ENCODE assay signal across 1 cellular context in the genomic region with DNA sequence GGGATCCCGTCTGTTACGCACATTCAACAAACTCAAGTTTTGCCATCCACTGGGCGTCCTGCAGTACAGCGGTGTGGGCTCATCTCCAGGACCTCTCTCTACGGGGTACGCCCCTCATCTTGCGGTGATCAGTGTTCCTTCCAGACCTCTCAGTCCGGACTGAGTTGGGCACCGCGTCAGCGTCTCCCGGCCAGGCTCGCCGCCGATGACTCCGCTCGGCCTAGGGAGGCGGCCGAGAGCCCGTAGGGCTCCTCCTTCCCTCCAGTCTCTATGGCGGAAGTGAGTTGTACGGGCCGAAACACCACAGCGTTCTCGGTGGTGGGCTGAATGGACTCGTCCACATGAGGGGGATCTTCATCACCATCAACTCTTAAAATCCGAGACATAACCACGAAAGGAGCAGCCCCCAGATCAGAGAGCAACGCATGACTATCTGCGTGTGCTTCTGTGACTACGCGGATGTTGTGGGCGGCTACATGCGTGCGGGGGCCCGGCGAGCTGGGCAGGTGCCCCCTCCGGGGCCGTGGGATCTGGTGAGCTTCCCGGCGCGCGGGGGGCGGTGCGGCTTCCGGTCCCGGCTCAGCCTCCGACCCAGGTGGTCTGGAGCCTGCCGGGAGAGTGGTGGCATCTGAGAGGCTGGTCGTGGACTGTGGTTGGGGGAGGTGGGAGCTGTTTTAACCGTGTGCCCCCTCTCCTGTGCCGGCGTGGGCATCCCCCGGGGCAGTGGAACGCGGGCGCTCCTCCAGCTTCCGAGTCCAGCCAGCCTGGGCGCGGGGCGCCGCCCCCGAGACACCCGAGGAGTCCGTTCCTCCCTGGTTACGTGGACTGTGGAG.
TF ChIP-seq lines count a peak whose summit lies in the region.

A gene with protein sequence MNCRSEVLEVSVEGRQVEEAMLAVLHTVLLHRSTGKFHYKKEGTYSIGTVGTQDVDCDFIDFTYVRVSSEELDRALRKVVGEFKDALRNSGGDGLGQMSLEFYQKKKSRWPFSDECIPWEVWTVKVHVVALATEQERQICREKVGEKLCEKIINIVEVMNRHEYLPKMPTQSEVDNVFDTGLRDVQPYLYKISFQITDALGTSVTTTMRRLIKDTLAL (plus strand): TSS at position 569 of the 833 bp plus-strand sequence. CDS start 3,673 bp downstream, outside the sequence.

TF ChIP-seq in K562, 482 proteins besides CTCF, POLR2A, EP300 and RAD21 (continued from another document and continues in another):
- TF ChIP-seq, protein P1, sequence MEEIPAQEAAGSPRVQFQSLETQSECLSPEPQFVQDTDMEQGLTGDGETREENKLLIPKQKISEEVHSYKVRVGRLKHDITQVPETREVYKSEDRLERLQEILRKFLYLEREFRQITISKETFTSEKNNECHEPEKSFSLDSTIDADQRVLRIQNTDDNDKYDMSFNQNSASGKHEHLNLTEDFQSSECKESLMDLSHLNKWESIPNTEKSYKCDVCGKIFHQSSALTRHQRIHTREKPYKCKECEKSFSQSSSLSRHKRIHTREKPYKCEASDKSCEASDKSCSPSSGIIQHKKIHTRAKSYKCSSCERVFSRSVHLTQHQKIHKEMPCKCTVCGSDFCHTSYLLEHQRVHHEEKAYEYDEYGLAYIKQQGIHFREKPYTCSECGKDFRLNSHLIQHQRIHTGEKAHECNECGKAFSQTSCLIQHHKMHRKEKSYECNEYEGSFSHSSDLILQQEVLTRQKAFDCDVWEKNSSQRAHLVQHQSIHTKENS (CRISPR knock-in tag; IDR thresholded peaks at IDR 0.05), result no peak
- no peak for TF ChIP-seq STAT5B (CRISPR knock-in tag; IDR thresholded peaks at IDR 0.05)
- TF ChIP-seq RAD51 (IDR thresholded peaks at IDR 0.05; ENCODE audit: borderline replicate concordance, low read depth), result peak; percentile 11; the same call in 1 of the 2 replicates
- TF ChIP-seq, protein P2, sequence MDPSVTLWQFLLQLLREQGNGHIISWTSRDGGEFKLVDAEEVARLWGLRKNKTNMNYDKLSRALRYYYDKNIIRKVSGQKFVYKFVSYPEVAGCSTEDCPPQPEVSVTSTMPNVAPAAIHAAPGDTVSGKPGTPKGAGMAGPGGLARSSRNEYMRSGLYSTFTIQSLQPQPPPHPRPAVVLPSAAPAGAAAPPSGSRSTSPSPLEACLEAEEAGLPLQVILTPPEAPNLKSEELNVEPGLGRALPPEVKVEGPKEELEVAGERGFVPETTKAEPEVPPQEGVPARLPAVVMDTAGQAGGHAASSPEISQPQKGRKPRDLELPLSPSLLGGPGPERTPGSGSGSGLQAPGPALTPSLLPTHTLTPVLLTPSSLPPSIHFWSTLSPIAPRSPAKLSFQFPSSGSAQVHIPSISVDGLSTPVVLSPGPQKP (CRISPR knock-in tag; IDR thresholded peaks at IDR 0.05), result no peak
- TF ChIP-seq SMARCC2 (IDR thresholded peaks at IDR 0.05; ENCODE audit: low read depth), result no peak
- TF ChIP-seq ZNF3 (CRISPR knock-in tag; IDR thresholded peaks at IDR 0.05), result no peak
- no peak for TF ChIP-seq HMG20B (CRISPR knock-in tag; IDR thresholded peaks at IDR 0.05)
- TF ChIP-seq ZNF316 (IDR thresholded peaks at IDR 0.05), result no peak
- TF ChIP-seq SAP30 (IDR thresholded peaks at IDR 0.05; ENCODE audit: borderline replicate concordance, insufficient read depth, low read depth, low read length, poor library complexity, severe bottlenecking), result peak; percentile 96
- TF ChIP-seq, protein P3, sequence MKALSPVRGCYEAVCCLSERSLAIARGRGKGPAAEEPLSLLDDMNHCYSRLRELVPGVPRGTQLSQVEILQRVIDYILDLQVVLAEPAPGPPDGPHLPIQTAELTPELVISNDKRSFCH (CRISPR knock-in tag; IDR thresholded peaks at IDR 0.05), result no peak
- TF ChIP-seq, protein P3 (tag; IDR thresholded peaks at IDR 0.05), result no peak
- TF ChIP-seq CREM (IDR thresholded peaks at IDR 0.05; ENCODE audit: low read depth), result peak; percentile 84
- no peak for TF ChIP-seq ZNF282 (CRISPR knock-in tag; IDR thresholded peaks at IDR 0.05)
- peak; percentile 74 for TF ChIP-seq HDAC3 (IDR thresholded peaks at IDR 0.05; ENCODE audit: borderline replicate concordance, partially characterized antibody)
- TF ChIP-seq, protein P4, sequence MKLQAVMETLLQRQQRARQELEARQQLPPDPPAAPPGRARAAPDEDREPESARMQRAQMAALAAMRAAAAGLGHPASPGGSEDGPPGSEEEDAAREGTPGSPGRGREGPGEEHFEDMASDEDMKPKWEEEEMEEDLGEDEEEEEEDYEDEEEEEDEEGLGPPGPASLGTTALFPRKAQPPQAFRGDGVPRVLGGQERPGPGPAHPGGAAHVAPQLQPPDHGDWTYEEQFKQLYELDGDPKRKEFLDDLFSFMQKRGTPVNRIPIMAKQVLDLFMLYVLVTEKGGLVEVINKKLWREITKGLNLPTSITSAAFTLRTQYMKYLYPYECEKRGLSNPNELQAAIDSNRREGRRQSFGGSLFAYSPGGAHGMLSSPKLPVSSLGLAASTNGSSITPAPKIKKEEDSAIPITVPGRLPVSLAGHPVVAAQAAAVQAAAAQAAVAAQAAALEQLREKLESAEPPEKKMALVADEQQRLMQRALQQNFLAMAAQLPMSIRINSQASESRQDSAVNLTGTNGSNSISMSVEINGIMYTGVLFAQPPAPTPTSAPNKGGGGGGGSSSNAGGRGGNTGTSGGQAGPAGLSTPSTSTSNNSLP (IDR thresholded peaks at IDR 0.05; ENCODE audit: borderline replicate concordance, low read depth, low read length), result 0 out of 2 replicates have a peak, but pooled peaks have one; percentile 21
- TF ChIP-seq ZNF76 (CRISPR knock-in tag; IDR thresholded peaks at IDR 0.05; ENCODE audit: borderline replicate concordance), result no peak
- peak; percentile 97 for TF ChIP-seq KLF1 (tag; IDR thresholded peaks at IDR 0.05)
- 0 out of 2 replicates have a peak, but pooled peaks have one; percentile 49 for TF ChIP-seq ZNF75A (CRISPR knock-in tag; IDR thresholded peaks at IDR 0.05)
- peak; percentile 87 for TF ChIP-seq ELF1 (tag; IDR thresholded peaks at IDR 0.05)
- peak; percentile 92 for TF ChIP-seq CXXC5 (CRISPR knock-in tag; IDR thresholded peaks at IDR 0.05)
- TF ChIP-seq, protein P5, sequence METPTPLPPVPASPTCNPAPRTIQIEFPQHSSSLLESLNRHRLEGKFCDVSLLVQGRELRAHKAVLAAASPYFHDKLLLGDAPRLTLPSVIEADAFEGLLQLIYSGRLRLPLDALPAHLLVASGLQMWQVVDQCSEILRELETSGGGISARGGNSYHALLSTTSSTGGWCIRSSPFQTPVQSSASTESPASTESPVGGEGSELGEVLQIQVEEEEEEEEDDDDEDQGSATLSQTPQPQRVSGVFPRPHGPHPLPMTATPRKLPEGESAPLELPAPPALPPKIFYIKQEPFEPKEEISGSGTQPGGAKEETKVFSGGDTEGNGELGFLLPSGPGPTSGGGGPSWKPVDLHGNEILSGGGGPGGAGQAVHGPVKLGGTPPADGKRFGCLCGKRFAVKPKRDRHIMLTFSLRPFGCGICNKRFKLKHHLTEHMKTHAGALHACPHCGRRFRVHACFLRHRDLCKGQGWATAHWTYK (CRISPR knock-in tag; IDR thresholded peaks at IDR 0.05), result peak; percentile 52; the same call in 1 of the 2 replicates
- TF ChIP-seq ZEB2 (IDR thresholded peaks at IDR 0.05), result peak; percentile 62; the same call in 1 of the 2 replicates
- no peak for TF ChIP-seq IFI16 (CRISPR knock-in tag; IDR thresholded peaks at IDR 0.05)
- no peak for TF ChIP-seq NR3C1 (CRISPR knock-in tag; IDR thresholded peaks at IDR 0.05)
- peak; percentile 64 for TF ChIP-seq DPF2 (IDR thresholded peaks at IDR 0.05)
- 0 out of 2 replicates have a peak, but pooled peaks have one; percentile 14 for TF ChIP-seq PHB (CRISPR knock-in tag; IDR thresholded peaks at IDR 0.05)
- TF ChIP-seq, protein P6, sequence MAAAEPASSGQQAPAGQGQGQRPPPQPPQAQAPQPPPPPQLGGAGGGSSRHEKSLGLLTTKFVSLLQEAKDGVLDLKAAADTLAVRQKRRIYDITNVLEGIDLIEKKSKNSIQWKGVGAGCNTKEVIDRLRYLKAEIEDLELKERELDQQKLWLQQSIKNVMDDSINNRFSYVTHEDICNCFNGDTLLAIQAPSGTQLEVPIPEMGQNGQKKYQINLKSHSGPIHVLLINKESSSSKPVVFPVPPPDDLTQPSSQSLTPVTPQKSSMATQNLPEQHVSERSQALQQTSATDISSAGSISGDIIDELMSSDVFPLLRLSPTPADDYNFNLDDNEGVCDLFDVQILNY (CRISPR knock-in tag; IDR thresholded peaks at IDR 0.05), result peak; percentile 69; the same call in 1 of the 2 replicates
- no peak for TF ChIP-seq MCM2 (IDR thresholded peaks at IDR 0.05; ENCODE audit: low read depth)
- peak; percentile 87 for TF ChIP-seq RBBP5 (IDR thresholded peaks at IDR 0.05; ENCODE audit: borderline replicate concordance, insufficient read depth, low read length, poor library complexity, severe bottlenecking)
- TF ChIP-seq EP400 (IDR thresholded peaks at IDR 0.05), result peak; percentile 94
- TF ChIP-seq MTA3 (IDR thresholded peaks at IDR 0.05; ENCODE audit: borderline replicate concordance), result 0 out of 2 replicates have a peak, but pooled peaks have one; percentile 60
- TF ChIP-seq, protein P7, sequence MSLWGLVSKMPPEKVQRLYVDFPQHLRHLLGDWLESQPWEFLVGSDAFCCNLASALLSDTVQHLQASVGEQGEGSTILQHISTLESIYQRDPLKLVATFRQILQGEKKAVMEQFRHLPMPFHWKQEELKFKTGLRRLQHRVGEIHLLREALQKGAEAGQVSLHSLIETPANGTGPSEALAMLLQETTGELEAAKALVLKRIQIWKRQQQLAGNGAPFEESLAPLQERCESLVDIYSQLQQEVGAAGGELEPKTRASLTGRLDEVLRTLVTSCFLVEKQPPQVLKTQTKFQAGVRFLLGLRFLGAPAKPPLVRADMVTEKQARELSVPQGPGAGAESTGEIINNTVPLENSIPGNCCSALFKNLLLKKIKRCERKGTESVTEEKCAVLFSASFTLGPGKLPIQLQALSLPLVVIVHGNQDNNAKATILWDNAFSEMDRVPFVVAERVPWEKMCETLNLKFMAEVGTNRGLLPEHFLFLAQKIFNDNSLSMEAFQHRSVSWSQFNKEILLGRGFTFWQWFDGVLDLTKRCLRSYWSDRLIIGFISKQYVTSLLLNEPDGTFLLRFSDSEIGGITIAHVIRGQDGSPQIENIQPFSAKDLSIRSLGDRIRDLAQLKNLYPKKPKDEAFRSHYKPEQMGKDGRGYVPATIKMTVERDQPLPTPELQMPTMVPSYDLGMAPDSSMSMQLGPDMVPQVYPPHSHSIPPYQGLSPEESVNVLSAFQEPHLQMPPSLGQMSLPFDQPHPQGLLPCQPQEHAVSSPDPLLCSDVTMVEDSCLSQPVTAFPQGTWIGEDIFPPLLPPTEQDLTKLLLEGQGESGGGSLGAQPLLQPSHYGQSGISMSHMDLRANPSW (CRISPR knock-in tag; IDR thresholded peaks at IDR 0.05), result no peak
- peak; percentile 87 for TF ChIP-seq HDAC2 (IDR thresholded peaks at IDR 0.05)
- TF ChIP-seq ZBTB17 (CRISPR knock-in tag; IDR thresholded peaks at IDR 0.05), result no peak
- TF ChIP-seq ZC3H8 (IDR thresholded peaks at IDR 0.05), result 0 out of 2 replicates have a peak, but pooled peaks have one; percentile 11
- peak; percentile 99 for TF ChIP-seq TOE1 (IDR thresholded peaks at IDR 0.05; ENCODE audit: borderline replicate concordance)
- TF ChIP-seq TOE1 (CRISPR knock-in tag; IDR thresholded peaks at IDR 0.05; ENCODE audit: borderline replicate concordance, low read depth), result no peak
- no peak for TF ChIP-seq ZNF77 (CRISPR knock-in tag; IDR thresholded peaks at IDR 0.05)
- TF ChIP-seq, protein P8, sequence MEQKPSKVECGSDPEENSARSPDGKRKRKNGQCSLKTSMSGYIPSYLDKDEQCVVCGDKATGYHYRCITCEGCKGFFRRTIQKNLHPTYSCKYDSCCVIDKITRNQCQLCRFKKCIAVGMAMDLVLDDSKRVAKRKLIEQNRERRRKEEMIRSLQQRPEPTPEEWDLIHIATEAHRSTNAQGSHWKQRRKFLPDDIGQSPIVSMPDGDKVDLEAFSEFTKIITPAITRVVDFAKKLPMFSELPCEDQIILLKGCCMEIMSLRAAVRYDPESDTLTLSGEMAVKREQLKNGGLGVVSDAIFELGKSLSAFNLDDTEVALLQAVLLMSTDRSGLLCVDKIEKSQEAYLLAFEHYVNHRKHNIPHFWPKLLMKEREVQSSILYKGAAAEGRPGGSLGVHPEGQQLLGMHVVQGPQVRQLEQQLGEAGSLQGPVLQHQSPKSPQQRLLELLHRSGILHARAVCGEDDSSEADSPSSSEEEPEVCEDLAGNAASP (IDR thresholded peaks at IDR 0.05), result no peak
- no peak for TF ChIP-seq ZNF79 (CRISPR knock-in tag; IDR thresholded peaks at IDR 0.05; ENCODE audit: low read depth)
- no peak for TF ChIP-seq ZNF121 (CRISPR knock-in tag; conservative IDR thresholded peaks at IDR 0.05)
- no peak for TF ChIP-seq EZH2 (IDR thresholded peaks at IDR 0.05; ENCODE audit: borderline replicate concordance, low read depth, low read length)
- peak; percentile 56 for TF ChIP-seq RBM22 (IDR thresholded peaks at IDR 0.05; ENCODE audit: low read depth, low read length, poor library complexity, severe bottlenecking)
- peak; percentile 71; the same call in 1 of the 2 replicates for TF ChIP-seq MEF2D (tag; conservative IDR thresholded peaks at IDR 0.05; ENCODE audit: low read depth)
- TF ChIP-seq CC2D1A (IDR thresholded peaks at IDR 0.05), result peak; percentile 92
- TF ChIP-seq, protein P9, sequence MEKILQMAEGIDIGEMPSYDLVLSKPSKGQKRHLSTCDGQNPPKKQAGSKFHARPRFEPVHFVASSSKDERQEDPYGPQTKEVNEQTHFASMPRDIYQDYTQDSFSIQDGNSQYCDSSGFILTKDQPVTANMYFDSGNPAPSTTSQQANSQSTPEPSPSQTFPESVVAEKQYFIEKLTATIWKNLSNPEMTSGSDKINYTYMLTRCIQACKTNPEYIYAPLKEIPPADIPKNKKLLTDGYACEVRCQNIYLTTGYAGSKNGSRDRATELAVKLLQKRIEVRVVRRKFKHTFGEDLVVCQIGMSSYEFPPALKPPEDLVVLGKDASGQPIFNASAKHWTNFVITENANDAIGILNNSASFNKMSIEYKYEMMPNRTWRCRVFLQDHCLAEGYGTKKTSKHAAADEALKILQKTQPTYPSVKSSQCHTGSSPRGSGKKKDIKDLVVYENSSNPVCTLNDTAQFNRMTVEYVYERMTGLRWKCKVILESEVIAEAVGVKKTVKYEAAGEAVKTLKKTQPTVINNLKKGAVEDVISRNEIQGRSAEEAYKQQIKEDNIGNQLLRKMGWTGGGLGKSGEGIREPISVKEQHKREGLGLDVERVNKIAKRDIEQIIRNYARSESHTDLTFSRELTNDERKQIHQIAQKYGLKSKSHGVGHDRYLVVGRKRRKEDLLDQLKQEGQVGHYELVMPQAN (IDR thresholded peaks at IDR 0.05; ENCODE audit: borderline replicate concordance), result peak; percentile 98
- TF ChIP-seq, protein P10, sequence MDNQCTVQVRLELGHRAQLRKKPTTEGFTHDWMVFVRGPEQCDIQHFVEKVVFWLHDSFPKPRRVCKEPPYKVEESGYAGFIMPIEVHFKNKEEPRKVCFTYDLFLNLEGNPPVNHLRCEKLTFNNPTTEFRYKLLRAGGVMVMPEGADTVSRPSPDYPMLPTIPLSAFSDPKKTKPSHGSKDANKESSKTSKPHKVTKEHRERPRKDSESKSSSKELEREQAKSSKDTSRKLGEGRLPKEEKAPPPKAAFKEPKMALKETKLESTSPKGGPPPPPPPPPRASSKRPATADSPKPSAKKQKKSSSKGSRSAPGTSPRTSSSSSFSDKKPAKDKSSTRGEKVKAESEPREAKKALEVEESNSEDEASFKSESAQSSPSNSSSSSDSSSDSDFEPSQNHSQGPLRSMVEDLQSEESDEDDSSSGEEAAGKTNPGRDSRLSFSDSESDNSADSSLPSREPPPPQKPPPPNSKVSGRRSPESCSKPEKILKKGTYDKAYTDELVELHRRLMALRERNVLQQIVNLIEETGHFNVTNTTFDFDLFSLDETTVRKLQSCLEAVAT (IDR thresholded peaks at IDR 0.05), result peak in 1 of 2 experiments; percentile 73; a peak in 1 of 4 replicates
- no peak; a peak in 1 of 4 replicates for TF ChIP-seq RCOR1 (IDR thresholded peaks at IDR 0.05; ENCODE audit: borderline replicate concordance in 1 of 2, low read depth in 2 of 2, low read length in 2 of 2)
